ENCODE assay signal across 26 cellular contexts in genomic region chr1:121587777-121588176, GRCh38.
DNase-seq lines count a peak whose midpoint lies in the region; ATAC-seq and TF ChIP-seq lines count a peak whose summit lies in the region.
"Had no signal": no experiment of that assay in that cellular context is flagged by ENCODE, and none has a peak within 500 bp of the region (broad histone marks: within the 10 kb centered on the region; RNA-seq: fewer than 3 reads in every experiment).

No MANE protein-coding gene starts in this region.

- H3K27ac ChIP-seq in mammary epithelial cell (ENCODE audit: insufficient read depth, low read depth, low read length) (no peak overlapping the region), PC-9 (peak overlapping the region; percentile 40), epithelial cell of prostate (peak overlapping the region; percentile 65)
- H3K27ac ChIP-seq: 22Rv1, gastroesophageal sphincter, psoas muscle, SJSA1 had no signal

- dilution Hi-C loops in mammary epithelial cell (cut with HindIII; ENCODE audit: low sequenced_read_pairs) = no loop called here

- in situ Hi-C loops in mammary epithelial cell (cut with MboI; ENCODE audit: low sequenced_read_pairs in 2 of 2) = no loop called here

- intact Hi-C loops in mammary epithelial cell (cut with micrococcal nuclease) (no loop called here), MCF 10A (cut with micrococcal nuclease) (loop anchor here (5.0 kb wide), 1 partner anchor 80 kb away; no protein-coding TSS in a partner anchor), PC-9 (cut with micrococcal nuclease; ENCODE audit: unreplicated experiment) (no loop called here)

- no peak for ATAC-seq in activated T-helper 17 cell treated with anti-CD3 and anti-CD28 coated beads, Interleukin-2, amount 50 U/mL, for 72 hours (replicated peaks)
- ATAC-seq: activated CD4-positive, alpha-beta T cell treated with anti-CD3 and anti-CD28 coated beads for 36 hours; gastroesophageal sphincter; HCT116; psoas muscle had no signal

- H3F3A ChIP-seq in PC-9 (ENCODE audit: insufficient read depth, low read depth) = no peaks in the 10 kb centered on the region; the same call in 1 of the 2 replicates

- CTCF ChIA-PET in mammary epithelial cell (lab: Charles Lee; ENCODE audit: low non-redundant PET) (no interaction called here), MCF 10A (lab: Yijun Ruan, JAX) (no interaction called here), PC-9 (lab: Charles Lee) (no interaction called here)

- H3K4me1 Mint-ChIP-seq in MCF 10A (ENCODE audit: insufficient read depth, unreplicated experiment) = no peaks in the 10 kb centered on the region
- H3K4me1 Mint-ChIP-seq in activated T-helper 17 cell treated with anti-CD3 and anti-CD28 coated beads, Interleukin-2, amount 50 U/mL, for 72 hours = peaks cover 7% of the 10 kb centered on the region

- H3K79me2 ChIP-seq in mammary epithelial cell (ENCODE audit: insufficient read depth, low read length) = no peaks in the 10 kb centered on the region
- no peaks in the 10 kb centered on the region for H3K79me2 ChIP-seq in PC-9 (ENCODE audit: low read depth)

- no peak overlapping the region for H3K4me3 Mint-ChIP-seq in MCF 10A (ENCODE audit: unreplicated experiment)
- H3K4me3 Mint-ChIP-seq in activated T-helper 17 cell treated with anti-CD3 and anti-CD28 coated beads, Interleukin-2, amount 50 U/mL, for 72 hours = no peak overlapping the region
- H3K4me3 Mint-ChIP-seq: activated CD4-positive, alpha-beta T cell treated with anti-CD3 and anti-CD28 coated beads for 36 hours; activated naive CD4-positive, alpha-beta T cell treated with anti-CD3 and anti-CD28 coated beads for 36 hours; dendritic cell treated with granulocyte-macrophage colony-stimulating factor and Interleukin-4, amounts not matched to agents 40 ng/mL and 50 ng/mL, for 4 days had no signal

- peaks cover 8% of the 10 kb centered on the region for H3K9me3 Mint-ChIP-seq in MCF 10A (ENCODE audit: unreplicated experiment)
- peaks cover 19% of the 10 kb centered on the region for H3K9me3 Mint-ChIP-seq in activated T-helper 17 cell treated with anti-CD3 and anti-CD28 coated beads, Interleukin-2, amount 50 U/mL, for 72 hours

- no peak overlapping the region for H2AFZ ChIP-seq in mammary epithelial cell (ENCODE audit: low read depth, low read length)
- 0 out of 2 replicates have a peak overlapping the region, but pooled peaks have one; percentile 14 for H2AFZ ChIP-seq in PC-9

- H4K20me1 ChIP-seq in mammary epithelial cell (ENCODE audit: insufficient read depth, low read length) (no peaks in the 10 kb centered on the region), PC-9 (ENCODE audit: insufficient read depth) (no peaks in the 10 kb centered on the region)

- TF ChIP-seq CTCF in mammary epithelial cell (conservative IDR thresholded peaks at IDR 0.05 in 1 of 2, IDR thresholded peaks at IDR 0.05 in 1 of 2; ENCODE audit: extremely low read depth in 1 of 2, insufficient read depth in 1 of 2, low read depth in 1 of 2, low read length in 2 of 2) = no peak
- TF ChIP-seq CTCF in MCF 10A (IDR thresholded peaks at IDR 0.05; ENCODE audit: unreplicated experiment) = no peak
- TF ChIP-seq CTCF in PC-9 (conservative IDR thresholded peaks at IDR 0.05) = no peak

- H3K9me3 ChIP-seq in mammary epithelial cell (replicated peaks; ENCODE audit: insufficient read depth, low read length) (no peaks in the 10 kb centered on the region), PC-9 (ENCODE audit: insufficient read depth, low read depth) (peaks cover 7% of the 10 kb centered on the region), skeletal muscle satellite cell (replicated peaks; ENCODE audit: low read length) (no peaks in the 10 kb centered on the region)
- H3K9me3 ChIP-seq: psoas muscle, SJSA1 had no signal

- H3K4me3 ChIP-seq in mammary epithelial cell (replicated peaks in 1 of 3; ENCODE audit: insufficient read depth in 1 of 3, low read depth in 2 of 3, low read length in 3 of 3) = no peak overlapping the region
- no peak overlapping the region for H3K4me3 ChIP-seq in PC-9
- H3K4me3 ChIP-seq in skeletal muscle satellite cell (ENCODE audit: low read length) = no peak overlapping the region
- H3K4me3 ChIP-seq: gastroesophageal sphincter, lung, psoas muscle, SJSA1 had no signal

- DNase-seq in mammary epithelial cell = peak; percentile 45
- no peak for DNase-seq in MCF 10A (ENCODE audit: unreplicated experiment)
- peak in 1 of 2 experiments; percentile 70 for DNase-seq in PC-9
- peak; percentile 10 for DNase-seq in epithelial cell of prostate (ENCODE audit: low read depth, low spot score)
- DNase-seq in NCI-H1436 treated with DMSO at 0.1 percent for 48 hours (lab: John Stamatoyannopoulos, UW) = no peak
- no peak for DNase-seq in kidney glomerular epithelial cell (lab: John Stamatoyannopoulos, UW)
- DNase-seq: activated CD4-positive, alpha-beta T cell treated with anti-CD3 and anti-CD28 coated beads for 36 hours; activated naive CD4-positive, alpha-beta T cell treated with anti-CD3 and anti-CD28 coated beads for 36 hours; activated T-cell treated with anti-CD3 and anti-CD28 coated beads, Interleukin-2, amount 50 U/mL, for 48 hours; caudate nucleus; DMS79 treated with DMSO at 0.1 percent for 48 hours; KG1; kidney; NCI-H187 treated with DMSO at 0.1 percent for 48 hours; psoas muscle; stimulated activated CD4-positive, alpha-beta T cell treated with anti-CD3 and anti-CD28 coated beads, Interleukin-12 subunit alpha, Interleukin-12 subunit beta, amount 100 ng/mL, for 4 hours; T-helper 1 cell; trophoblast cell had no signal

- BruUV-seq in mammary epithelial cell (replicated peaks; lab: Mats Ljungman, UMichigan) = no TSS peak
- no TSS peak for BruUV-seq in MCF 10A (replicated peaks; lab: Mats Ljungman, UMichigan)
- no TSS peak for BruUV-seq in PC-9 (replicated peaks; lab: Mats Ljungman, UMichigan)

- no peak overlapping the region for H3K27ac Mint-ChIP-seq in MCF 10A (ENCODE audit: low read depth, unreplicated experiment)
- H3K27ac Mint-ChIP-seq in activated T-helper 17 cell treated with anti-CD3 and anti-CD28 coated beads, Interleukin-2, amount 50 U/mL, for 72 hours = no peak overlapping the region
- H3K27ac Mint-ChIP-seq: activated CD4-positive, alpha-beta T cell treated with anti-CD3 and anti-CD28 coated beads for 36 hours; activated naive CD4-positive, alpha-beta T cell treated with anti-CD3 and anti-CD28 coated beads for 36 hours; dendritic cell treated with granulocyte-macrophage colony-stimulating factor and Interleukin-4, amounts not matched to agents 40 ng/mL and 50 ng/mL, for 4 days had no signal

- H3K4me2 ChIP-seq in mammary epithelial cell (ENCODE audit: insufficient read depth, low read depth, low read length) (no peak overlapping the region), PC-9 (peak overlapping the region; percentile 15; the same call in 1 of the 2 replicates), skeletal muscle satellite cell (ENCODE audit: low read length) (peak overlapping the region; percentile 29)

- peaks cover 3% of the 10 kb centered on the region; the same call in 1 of the 2 replicates for H3K9me2 ChIP-seq in PC-9 (ENCODE audit: insufficient read depth)

- H3K27me3 ChIP-seq in mammary epithelial cell (ENCODE audit: insufficient read depth, low read length) = no peaks in the 10 kb centered on the region
- H3K27me3 ChIP-seq in PC-9 (ENCODE audit: insufficient read depth, low read depth) = no peaks in the 10 kb centered on the region
- peaks cover 6% of the 10 kb centered on the region for H3K27me3 ChIP-seq in skeletal muscle satellite cell (ENCODE audit: control insufficient read depth, insufficient read depth, low read length)
- H3K27me3 ChIP-seq: SJSA1 had no signal

- H3K36me3 ChIP-seq in mammary epithelial cell (ENCODE audit: insufficient read depth, low read length) = no peaks in the 10 kb centered on the region
- H3K36me3 ChIP-seq in PC-9 (ENCODE audit: low read depth) = no peaks in the 10 kb centered on the region
- no peaks in the 10 kb centered on the region for H3K36me3 ChIP-seq in skeletal muscle satellite cell (ENCODE audit: insufficient read depth, low read length)
- H3K36me3 ChIP-seq: gastroesophageal sphincter, SJSA1 had no signal

- H3K36me3 Mint-ChIP-seq in MCF 10A (ENCODE audit: insufficient read depth, unreplicated experiment) = no peaks in the 10 kb centered on the region
- H3K36me3 Mint-ChIP-seq in activated T-helper 17 cell treated with anti-CD3 and anti-CD28 coated beads, Interleukin-2, amount 50 U/mL, for 72 hours (ENCODE audit: low read depth) = peaks cover 14% of the 10 kb centered on the region

- POLR2A ChIA-PET in MCF 10A (lab: Yijun Ruan, JAX) (interaction anchor here (0.7 kb wide), 1 partner anchor 22 kb away, joined by 3 read pairs; no protein-coding TSS in a partner anchor), PC-9 (lab: Charles Lee; ENCODE audit: unreplicated experiment) (no interaction called here)

- no peaks in the 10 kb centered on the region for H3K4me1 ChIP-seq in mammary epithelial cell (ENCODE audit: insufficient read depth, low read length)
- H3K4me1 ChIP-seq in PC-9 (replicated peaks; ENCODE audit: insufficient read depth) = peaks cover 24% of the 10 kb centered on the region
- H3K4me1 ChIP-seq in skeletal muscle satellite cell (ENCODE audit: control insufficient read depth, insufficient read depth, low read length) = peaks cover 17% of the 10 kb centered on the region
- H3K4me1 ChIP-seq: gastroesophageal sphincter, psoas muscle, SJSA1 had no signal

- H3K27me3 Mint-ChIP-seq in MCF 10A (ENCODE audit: insufficient read depth, unreplicated experiment) = no peaks in the 10 kb centered on the region
- no peaks in the 10 kb centered on the region for H3K27me3 Mint-ChIP-seq in activated T-helper 17 cell treated with anti-CD3 and anti-CD28 coated beads, Interleukin-2, amount 50 U/mL, for 72 hours
- H3K27me3 Mint-ChIP-seq: activated CD4-positive, alpha-beta T cell treated with anti-CD3 and anti-CD28 coated beads for 36 hours; dendritic cell treated with granulocyte-macrophage colony-stimulating factor and Interleukin-4, amounts not matched to agents 40 ng/mL and 50 ng/mL, for 4 days had no signal

- no peak overlapping the region for H3K9ac ChIP-seq in mammary epithelial cell (ENCODE audit: insufficient read depth, low read length)
- no peak overlapping the region for H3K9ac ChIP-seq in skeletal muscle satellite cell (ENCODE audit: low read depth, low read length)

Comparison
In these comparisons a context has a peak if more than half of its experiments do, and no peak if none do; other contexts are left out.
1. DNase-seq: peak in mammary epithelial cell (single experiment) and epithelial cell of prostate (single experiment); none in MCF 10A (single experiment), NCI-H1436 treated with DMSO at 0.1 percent for 48 hours (single experiment) and kidney glomerular epithelial cell (single experiment).